21 cellular contexts compared by ENCODE assay signal in genomic region chr1:220717800-220718640, GRCh38. TPM values are rescaled to one million over a fixed set of nuclear protein-coding genes. Genes with fewer than 3 reads are reported as not detected.
DNase-seq lines count a peak whose midpoint lies in the region; ATAC-seq and TF ChIP-seq lines count a peak whose summit lies in the region.
"Had no signal": no experiment of that assay in that cellular context is flagged by ENCODE, and none has a peak within 500 bp of the region (broad histone marks: within the 10 kb centered on the region; RNA-seq: fewer than 3 reads in every experiment).

No MANE protein-coding gene starts in this region.

- H3K27ac Mint-ChIP-seq in stimulated activated naive B cell treated with anti-CD40 and anti-IgM and Interleukin-4, amounts not matched to agents 10 μg/mL and 1 μg/mL and 100 μg/mL, for 72 hours = peak overlapping the region; percentile 76
- H3K27ac Mint-ChIP-seq: activated naive CD4-positive, alpha-beta T cell treated with anti-CD3 and anti-CD28 coated beads, Interleukin-2, amount 50 U/mL, for 72 hours; GM23338; T-helper 1 cell treated with Interleukin-12 subunit alpha and Interleukin-12 subunit beta and Interleukin-4 antibody, amounts not matched to agents 30 μg/mL and 1 μg/mL, for 36 hours had no signal

- H3K9me3 ChIP-seq in MM.1S (replicated peaks; ENCODE audit: insufficient read depth, low read length) = no peaks in the 10 kb centered on the region
- no peaks in the 10 kb centered on the region for H3K9me3 ChIP-seq in sigmoid colon
- H3K9me3 ChIP-seq in lower lobe of right lung = no peaks in the 10 kb centered on the region

- H3K36me3 ChIP-seq in MM.1S (replicated peaks; ENCODE audit: insufficient read depth, low read length) (no peaks in the 10 kb centered on the region), sigmoid colon (no peaks in the 10 kb centered on the region), lower lobe of right lung (no peaks in the 10 kb centered on the region)

- peak overlapping the region; percentile 32; the same call in 1 of the 2 replicates for H2AFZ ChIP-seq in MM.1S (ENCODE audit: low read length)
- H2AFZ ChIP-seq: GM23338 had no signal

- peaks cover 3 to 14% of the 10 kb centered on the region in 2 donors for H3K4me1 Mint-ChIP-seq in stimulated activated naive B cell treated with anti-CD40 and anti-IgM and Interleukin-4, amounts not matched to agents 10 μg/mL and 1 μg/mL and 100 μg/mL, for 72 hours
- H3K4me1 Mint-ChIP-seq: GM23338 had no signal

- H3K79me2 ChIP-seq in MM.1S (ENCODE audit: low read length) = no peaks in the 10 kb centered on the region

- ATAC-seq in GM19351 (IDR thresholded peaks at IDR 0.05; ENCODE audit: unreplicated experiment) = peak; percentile 73
- ATAC-seq in HG02642 (IDR thresholded peaks at IDR 0.05; ENCODE audit: poor library complexity, unreplicated experiment) = peak; percentile 71
- peak; percentile 54 to 65 for ATAC-seq in stimulated activated naive B cell treated with anti-CD40 and anti-IgM and Interleukin-4, amounts not matched to agents 10 μg/mL and 1 μg/mL and 100 μg/mL, for 72 hours (replicated peaks)
- ATAC-seq in lower lobe of right lung = no peak
- ATAC-seq: activated naive CD4-positive, alpha-beta T cell treated with anti-CD3 and anti-CD28 coated beads, Interleukin-2, amount 50 U/mL, for 72 hours; GM23338 had no signal

- H3K36me3 Mint-ChIP-seq in stimulated activated naive B cell treated with anti-CD40 and anti-IgM and Interleukin-4, amounts not matched to agents 10 μg/mL and 1 μg/mL and 100 μg/mL, for 72 hours = peaks cover 3 to 4% of the 10 kb centered on the region in 2 donors
- H3K36me3 Mint-ChIP-seq: naive B cell had no signal

- H3K4me2 ChIP-seq in MM.1S (ENCODE audit: low read depth, low read length) = peak overlapping the region; percentile 33
- H3K4me2 ChIP-seq: GM23338 had no signal

- no peak overlapping the region for H3K4me3 ChIP-seq in MM.1S (ENCODE audit: low read length)
- no peak overlapping the region for H3K4me3 ChIP-seq in sigmoid colon
- no peak overlapping the region for H3K4me3 ChIP-seq in lower lobe of right lung
- H3K4me3 ChIP-seq: GM23338 had no signal

- no peaks in the 10 kb centered on the region for H3F3A ChIP-seq in MM.1S (ENCODE audit: insufficient read depth, low read length)

- no peak for TF ChIP-seq CTCF in MM.1S (IDR thresholded peaks at IDR 0.05; ENCODE audit: low read length)
- no peak for TF ChIP-seq CTCF in sigmoid colon (IDR thresholded peaks at IDR 0.05)
- TF ChIP-seq CTCF in lower lobe of right lung (IDR thresholded peaks at IDR 0.05) = no peak

- peaks cover 9 to 11% of the 10 kb centered on the region in 2 donors for H3K27me3 Mint-ChIP-seq in stimulated activated naive B cell treated with anti-CD40 and anti-IgM and Interleukin-4, amounts not matched to agents 10 μg/mL and 1 μg/mL and 100 μg/mL, for 72 hours

- TF ChIP-seq EP300 in sigmoid colon (IDR thresholded peaks at IDR 0.05) = no peak

- DNase-seq in MM.1S (no peak), sigmoid colon (no peak), lower lobe of right lung (no peak)
- DNase-seq in stimulated activated naive B cell treated with anti-CD40 and anti-IgM and Interleukin-4, amounts not matched to agents 10 μg/mL and 1 μg/mL and 100 μg/mL, for 72 hours = no peak
- DNase-seq in stimulated activated CD4-positive, alpha-beta T cell treated with anti-CD3 and anti-CD28 coated beads, Interleukin-1b, Interleukin-23, amount 100 ng/mL, for 48 hours = no peak
- DNase-seq: activated CD4-positive, alpha-beta T cell treated with anti-CD3 and anti-CD28 coated beads, Interleukin-2, amount 50 U/mL, for 48 hours; COR-L47; EL; islet precursor cell; naive B cell; NCI-H1417; NCI-H526 treated with DMSO at 0.1 percent for 48 hours; SIG-M5; stimulated activated CD4-positive, alpha-beta T cell treated with anti-CD3 and anti-CD28 coated beads, Interleukin-2, amount 100 ng/mL, for 48 hours had no signal

- no peak overlapping the region for H3K9ac ChIP-seq in MM.1S (ENCODE audit: low read length)

- WGBS in sigmoid colon, 2 donors = 89 to 90% methylated on average over 20 of the region's 20 CpGs

- no peaks in the 10 kb centered on the region for H3K9me2 ChIP-seq in MM.1S (replicated peaks; ENCODE audit: insufficient read depth, low read length)

- H3K4me1 ChIP-seq in MM.1S (ENCODE audit: low read length) (no peaks in the 10 kb centered on the region; the same call in 1 of the 2 replicates), sigmoid colon (no peaks in the 10 kb centered on the region), lower lobe of right lung (no peaks in the 10 kb centered on the region)

- H3K27me3 ChIP-seq in MM.1S (replicated peaks; ENCODE audit: insufficient read depth, low read length) (no peaks in the 10 kb centered on the region), sigmoid colon (no peaks in the 10 kb centered on the region), lower lobe of right lung (ENCODE audit: low read depth) (no peaks in the 10 kb centered on the region)

- intact Hi-C loops in sigmoid colon (cut with DNase I) (no loop called here), lower lobe of right lung (cut with DNase I) (no loop called here)

- H3K27ac ChIP-seq in MM.1S (ENCODE audit: low read length) = no peak overlapping the region
- no peak overlapping the region for H3K27ac ChIP-seq in sigmoid colon
- H3K27ac ChIP-seq in lower lobe of right lung = no peak overlapping the region
- H3K27ac ChIP-seq: VCaP had no signal

- H3K9me3 Mint-ChIP-seq in stimulated activated naive B cell treated with anti-CD40 and anti-IgM and Interleukin-4, amounts not matched to agents 10 μg/mL and 1 μg/mL and 100 μg/mL, for 72 hours = peaks cover 7 to 12% of the 10 kb centered on the region in 2 donors
- H3K9me3 Mint-ChIP-seq: T-helper 1 cell treated with Interleukin-12 subunit alpha and Interleukin-12 subunit beta and Interleukin-4 antibody, amounts not matched to agents 30 μg/mL and 1 μg/mL, for 36 hours had no signal

- no peaks in the 10 kb centered on the region for H4K20me1 ChIP-seq in MM.1S (ENCODE audit: insufficient read depth, low read length)

- no peak for TF ChIP-seq POLR2A in sigmoid colon (IDR thresholded peaks at IDR 0.05)

- H3K4me3 Mint-ChIP-seq in stimulated activated naive B cell treated with anti-CD40 and anti-IgM and Interleukin-4, amounts not matched to agents 10 μg/mL and 1 μg/mL and 100 μg/mL, for 72 hours = peak overlapping the region in 1 of 2 donors; percentile 67
- H3K4me3 Mint-ChIP-seq: GM23338; T-helper 1 cell treated with Interleukin-12 subunit alpha and Interleukin-12 subunit beta and Interleukin-4 antibody, amounts not matched to agents 30 μg/mL and 1 μg/mL, for 36 hours had no signal

RNA-seq across cellular contexts. Expression of gene C1orf115, which starts 27.9 kb away (rescaled TPM):
- total RNA-seq in sigmoid colon (1 to 10 TPM; 3.9 to 8.9 (median 7.4) TPM), lower lobe of right lung (26.3 TPM)
- 100 to 1,000 TPM in 2 of 3 donors, 10 to 100 TPM in 1; 33.7 to 197 (median 114) TPM for polyA plus RNA-seq in sigmoid colon
- total RNA-seq: OCI-LY7 had no signal

RNA-seq across cellular contexts. Expression of gene MTARC2, which starts 30.1 kb away (rescaled TPM):
- total RNA-seq in sigmoid colon (10 to 100 TPM; 11.4 to 22.7 (median 18.8) TPM), lower lobe of right lung (56.6 TPM)
- 10 to 100 TPM in 1 of 3 donors, 1 to 10 TPM in 2; 4.8 to 11.9 (median 6.0) TPM for polyA plus RNA-seq in sigmoid colon
- total RNA-seq: activated naive CD4-positive, alpha-beta T cell treated with anti-CD3 and anti-CD28 coated beads, Interleukin-2, amount 50 U/mL, for 72 hours; OCI-LY7 had no signal

Comparison
In these comparisons a context has a peak if more than half of its experiments do, and no peak if none do; other contexts are left out.
1. ATAC-seq: peak in GM19351 (single experiment), HG02642 (single experiment) and stimulated activated naive B cell treated with anti-CD40 and anti-IgM and Interleukin-4, amounts not matched to agents 10 μg/mL and 1 μg/mL and 100 μg/mL, for 72 hours (2 of 2); none in lower lobe of right lung (0 of 2).